Comparison of ENCODE assay signal across 12 cellular contexts in genomic region chr9:36163840-36164175, GRCh38. TPM values are rescaled to one million over a fixed set of nuclear protein-coding genes. Genes with fewer than 3 reads are reported as not detected.
A peak's percentile ranks its signal among the peaks of the same experiment; 100 is the strongest.
DNase-seq lines count a peak whose midpoint lies in the region; ATAC-seq and TF ChIP-seq lines count a peak whose summit lies in the region.
"Had no signal": no experiment of that assay in that cellular context is flagged by ENCODE, and none has a peak within 500 bp of the region (broad histone marks: within the 10 kb centered on the region; RNA-seq: fewer than 3 reads in every experiment).

No MANE protein-coding gene starts in this region.

- no peaks in the 10 kb centered on the region for H4K20me1 ChIP-seq in fibroblast of lung (ENCODE audit: control insufficient read depth, extremely low read depth, insufficient read depth, low read length)

- H3K18ac ChIP-seq in trophoblast cell (ENCODE audit: low read length) = no peak overlapping the region

- H2AFZ ChIP-seq in fibroblast of lung (ENCODE audit: low read length) (no peak overlapping the region), trophoblast cell (ENCODE audit: insufficient read depth, low read length, poor library complexity) (no peak overlapping the region)

- H2BK12ac ChIP-seq in trophoblast cell (ENCODE audit: low read length) = peak overlapping the region; percentile 88

- H3K4me1 ChIP-seq in CD8-positive, alpha-beta T cell (ENCODE audit: insufficient read depth, low read length) = peaks cover 7% of the 10 kb centered on the region
- peaks cover 14% of the 10 kb centered on the region for H3K4me1 ChIP-seq in RWPE2 (ENCODE audit: insufficient read depth, poor library complexity, severe bottlenecking)
- H3K4me1 ChIP-seq in fibroblast of lung (ENCODE audit: control insufficient read depth, extremely low read depth, insufficient read depth, low read length) = peaks cover 28% of the 10 kb centered on the region
- peaks cover 10 to 24% of the 10 kb centered on the region in 2 experiments for H3K4me1 ChIP-seq in trophoblast cell (ENCODE audit: control insufficient read depth in 1 of 2, insufficient read depth in 2 of 2, low read length in 2 of 2)

- H3K27me3 ChIP-seq in CD8-positive, alpha-beta T cell (ENCODE audit: insufficient read depth, low read length) = no peaks in the 10 kb centered on the region
- H3K27me3 ChIP-seq in RWPE2 (ENCODE audit: insufficient read depth, poor library complexity, severe bottlenecking) (no peaks in the 10 kb centered on the region), fibroblast of lung (ENCODE audit: control insufficient read depth, insufficient read depth, low read length) (no peaks in the 10 kb centered on the region), trophoblast cell (ENCODE audit: insufficient read depth, low read length) (no peaks in the 10 kb centered on the region)

- intact Hi-C loops in CD8-positive, alpha-beta T cell (cut with DNase I, micrococcal nuclease) = loop anchor here in 1 of 2 experiments (10.0 kb wide), 1 partner anchor 209 kb away; the partner anchor contains the start of gene OR2S2

- H3K9ac ChIP-seq in fibroblast of lung (ENCODE audit: insufficient read depth, low read length) = no peak overlapping the region
- H3K9ac ChIP-seq in trophoblast cell (ENCODE audit: low read length) = no peak overlapping the region
- H3K9ac ChIP-seq: KMS-11 had no signal

- H3K4me3 Mint-ChIP-seq in CD8-positive, alpha-beta T cell = no peak overlapping the region

- peaks cover 20% of the 10 kb centered on the region for H3K79me1 ChIP-seq in trophoblast cell (ENCODE audit: low read length)

- H3K36me3 ChIP-seq in CD8-positive, alpha-beta T cell (ENCODE audit: insufficient read depth, low read length) = no peaks in the 10 kb centered on the region
- no peaks in the 10 kb centered on the region for H3K36me3 ChIP-seq in RWPE2 (ENCODE audit: low read depth)
- H3K36me3 ChIP-seq in fibroblast of lung (ENCODE audit: control insufficient read depth, insufficient read depth, low read length) = no peaks in the 10 kb centered on the region
- no peaks in the 10 kb centered on the region for H3K36me3 ChIP-seq in trophoblast cell (ENCODE audit: control insufficient read depth in 1 of 2, insufficient read depth in 2 of 2, low read length in 2 of 2)

- POLR2A ChIA-PET in CD8-positive, alpha-beta T cell (lab: Charles Lee) = interaction anchor here (1.0 to 3.8 kb wide), 4 partner anchors 12 to 61 kb away, joined by 3 to 31 read pairs (median 4); partner anchors contain the start of gene CLTA

- peak overlapping the region; percentile 19 for H3K4ac ChIP-seq in trophoblast cell (ENCODE audit: low read depth, low read length)

- no peak for DNase-seq in CD8-positive, alpha-beta T cell
- DNase-seq in RWPE2 (ENCODE audit: low spot score) (no peak), fibroblast of lung (ENCODE audit: low read depth in 2 of 2) (peak; percentile 34 to 79), trophoblast cell (no peak), NCI-H748 (lab: John Stamatoyannopoulos, UW; ENCODE audit: unreplicated experiment) (no peak), SIG-M5 treated with dmso at 0.1 percent for 504 hours (lab: John Stamatoyannopoulos, UW; ENCODE audit: unreplicated experiment) (no peak)
- no peak for DNase-seq in activated T-cell treated with anti-CD3 and anti-CD28 coated beads, Interleukin-2, amount 50 U/mL, for 1 hour
- DNase-seq: activated CD4-positive, alpha-beta T cell treated with anti-CD3 and anti-CD28 coated beads for 48 hours; stimulated activated CD4-positive, alpha-beta T cell treated with anti-CD3 and anti-CD28 coated beads, Interleukin-4, amount 100 ng/mL, for 24 hours had no signal

- no peak overlapping the region for H2BK5ac ChIP-seq in trophoblast cell (ENCODE audit: low read depth, low read length, poor library complexity)

- H4K12ac ChIP-seq in trophoblast cell (ENCODE audit: low read depth, low read length) = peak overlapping the region; percentile 67

- no peak for TF ChIP-seq CTCF in CD8-positive, alpha-beta T cell (IDR thresholded peaks at IDR 0.05)
- TF ChIP-seq CTCF in RWPE2 (IDR thresholded peaks at IDR 0.05; ENCODE audit: poor library complexity, severe bottlenecking) (no peak), fibroblast of lung (conservative IDR thresholded peaks at IDR 0.05 in 1 of 2, IDR thresholded peaks at IDR 0.05 in 1 of 2; ENCODE audit: low read depth in 1 of 2, low read length in 2 of 2) (no peak)

- H2BK120ac ChIP-seq in trophoblast cell (ENCODE audit: insufficient read depth, low read length, poor library complexity) = peak overlapping the region; percentile 55

- H3K79me2 ChIP-seq in fibroblast of lung (ENCODE audit: control insufficient read depth, insufficient read depth, low read length) (no peaks in the 10 kb centered on the region), trophoblast cell (ENCODE audit: control insufficient read depth, insufficient read depth, low read length, poor library complexity) (peaks cover 4% of the 10 kb centered on the region)

- WGBS in trophoblast cell (ENCODE audit: extremely low coverage, insufficient coverage, insufficient read length) = no CpG with 5 or more reads among the region's 4 CpGs

- peak overlapping the region; percentile 82 for H2AK5ac ChIP-seq in trophoblast cell (ENCODE audit: low read length)

- no peak overlapping the region for H3K4me3 ChIP-seq in CD8-positive, alpha-beta T cell (ENCODE audit: low read depth, low read length)
- no peak overlapping the region for H3K4me3 ChIP-seq in RWPE2 (ENCODE audit: severe bottlenecking)
- no peak overlapping the region for H3K4me3 ChIP-seq in fibroblast of lung (replicated peaks in 1 of 4; ENCODE audit: control extremely low read depth in 1 of 4, insufficient read depth in 1 of 4, low read depth in 3 of 4, low read length in 4 of 4)
- H3K4me3 ChIP-seq in trophoblast cell (ENCODE audit: low read depth, low read length) = no peak overlapping the region

- H3K4me1 Mint-ChIP-seq in CD8-positive, alpha-beta T cell (ENCODE audit: low read depth) = peaks cover 10% of the 10 kb centered on the region

- H3K27ac Mint-ChIP-seq in CD8-positive, alpha-beta T cell = peak overlapping the region; percentile 32

- no peak overlapping the region for H3K23ac ChIP-seq in trophoblast cell (ENCODE audit: low read length)

- no peak for ATAC-seq in CD8-positive, alpha-beta T cell
- ATAC-seq in RWPE2 (ENCODE audit: low read depth) (peak; percentile 28; the same call in 1 of the 3 replicates), GM21723 (IDR thresholded peaks at IDR 0.05; ENCODE audit: unreplicated experiment) (no peak)

- no peaks in the 10 kb centered on the region for H3K9me3 Mint-ChIP-seq in CD8-positive, alpha-beta T cell

- peak overlapping the region; percentile 71 for H4K91ac ChIP-seq in trophoblast cell (ENCODE audit: low read depth, low read length)

- H3K4me2 ChIP-seq in fibroblast of lung (ENCODE audit: extremely low read depth, insufficient read depth, low read length) (no peak overlapping the region), trophoblast cell (ENCODE audit: low read length) (no peak overlapping the region)
- H3K4me2 ChIP-seq: KMS-11 had no signal

- no peaks in the 10 kb centered on the region for H3K27me3 Mint-ChIP-seq in CD8-positive, alpha-beta T cell (ENCODE audit: low read depth)

- no peaks in the 10 kb centered on the region for H3K9me3 ChIP-seq in CD8-positive, alpha-beta T cell (ENCODE audit: low read length)
- H3K9me3 ChIP-seq in RWPE2 (ENCODE audit: severe bottlenecking) (no peaks in the 10 kb centered on the region), fibroblast of lung (ENCODE audit: control insufficient read depth, insufficient read depth, low read depth, low read length) (no peaks in the 10 kb centered on the region), trophoblast cell (ENCODE audit: insufficient read depth, low read depth, low read length) (no peaks in the 10 kb centered on the region)

- peak overlapping the region; percentile 68 for H4K8ac ChIP-seq in trophoblast cell (ENCODE audit: low read depth, low read length)

- CTCF ChIA-PET in CD8-positive, alpha-beta T cell (lab: Charles Lee) = interaction anchor here (0.6 to 18.2 kb wide), 8 partner anchors 9 to 156 kb away, joined by 3 to 576 read pairs (median 4); partner anchors contain the start of gene GLIPR2

- no peak overlapping the region for H3K27ac ChIP-seq in CD8-positive, alpha-beta T cell (ENCODE audit: low read depth, low read length)
- H3K27ac ChIP-seq in RWPE2 (ENCODE audit: poor library complexity, severe bottlenecking) = peak overlapping the region; percentile 48
- H3K27ac ChIP-seq in fibroblast of lung (ENCODE audit: insufficient read depth, low read length) = peak overlapping the region; percentile 38
- peak overlapping the region; percentile 87 for H3K27ac ChIP-seq in trophoblast cell (ENCODE audit: low read depth, low read length)
- H3K27ac ChIP-seq: KMS-11 had no signal

- H3K14ac ChIP-seq in trophoblast cell (ENCODE audit: low read length) = peak overlapping the region; percentile 52

- H3K36me3 Mint-ChIP-seq in CD8-positive, alpha-beta T cell = peaks cover 13% of the 10 kb centered on the region

RNA-seq across cellular contexts. Expression of gene CCIN, which starts 5.4 kb away (rescaled TPM):
- total RNA-seq in CD8-positive, alpha-beta T cell = under 1 TPM; 0.16 to 0.56 TPM
- total RNA-seq in fibroblast of lung = 1.0 and 1.3 TPM in 2 replicates
- polyA plus RNA-seq in fibroblast of lung = 0.40 and 0.55 TPM in 2 replicates
- 0.58 and 0.66 TPM in 2 replicates for polyA plus RNA-seq in fibroblast of lung (2012)
- polyA minus RNA-seq in fibroblast of lung (ENCODE audit: low replicate concordance) = 0.63 and 4.3 TPM in 2 replicates
- polyA plus RNA-seq in trophoblast cell (2013) = 0.23 and 0.33 TPM in 2 replicates
- total RNA-seq: kidney epithelial cell had no signal

RNA-seq across cellular contexts. Expression of gene CLTA, which starts 26.9 kb away (rescaled TPM):
- total RNA-seq in CD8-positive, alpha-beta T cell = 10 to 100 TPM; 39.1 to 39.6 TPM
- total RNA-seq in fibroblast of lung = 238 and 302 TPM in 2 replicates
- 341 and 388 TPM in 2 replicates for polyA plus RNA-seq in fibroblast of lung
- polyA plus RNA-seq in fibroblast of lung (2012) = 301 and 374 TPM in 2 replicates
- 46.5 and 77.4 TPM in 2 replicates for polyA minus RNA-seq in fibroblast of lung (ENCODE audit: low replicate concordance)
- 489 and 493 TPM in 2 replicates for polyA plus RNA-seq in trophoblast cell (2013)

RNA-seq across cellular contexts. Expression of gene GLIPR2, which starts 27.3 kb away (rescaled TPM):
- total RNA-seq in CD8-positive, alpha-beta T cell = 10 to 100 TPM in 1 of 2 experiments, 1 to 10 TPM in 1; 8.6 to 10.2 TPM
- total RNA-seq in fibroblast of lung = 40.0 and 47.8 TPM in 2 replicates
- 57.8 and 108 TPM in 2 replicates for polyA plus RNA-seq in fibroblast of lung
- polyA plus RNA-seq in fibroblast of lung (2012) = 44.5 and 88.5 TPM in 2 replicates
- polyA minus RNA-seq in fibroblast of lung (ENCODE audit: low replicate concordance) = 40.5 and 42.1 TPM in 2 replicates
- polyA plus RNA-seq in trophoblast cell (2013) = 23.0 and 24.6 TPM in 2 replicates

Comparison
In these comparisons a context has a peak if more than half of its experiments do, and no peak if none do; other contexts are left out.
1. DNase-seq: peak in fibroblast of lung (2 of 2); none in CD8-positive, alpha-beta T cell (0 of 7), RWPE2 (single experiment), trophoblast cell (0 of 2), NCI-H748 (single experiment), SIG-M5 treated with dmso at 0.1 percent for 504 hours (single experiment) and activated T-cell treated with anti-CD3 and anti-CD28 coated beads, Interleukin-2, amount 50 U/mL, for 1 hour (single experiment).